In genomic region chr19:14505488-14506239, GRCh38 we compare ENCODE assay signal across 8 cellular contexts. TPM values are rescaled to one million over a fixed set of nuclear protein-coding genes. Genes with fewer than 3 reads are reported as not detected.
DNase-seq lines count a peak whose midpoint lies in the region; ATAC-seq and TF ChIP-seq lines count a peak whose summit lies in the region.

No MANE protein-coding gene starts in this region.

- no peaks in the 10 kb centered on the region for H4K20me1 ChIP-seq in osteoblast (ENCODE audit: insufficient read depth, low read length)

- TF ChIP-seq POLR2A in vagina (IDR thresholded peaks at IDR 0.05), result no peak

- H2AFZ ChIP-seq in osteoblast (ENCODE audit: low read length), result peak overlapping the region; percentile 67

- H3K9me3 ChIP-seq in osteoblast (ENCODE audit: low read depth, low read length), result no peaks in the 10 kb centered on the region
- no peaks in the 10 kb centered on the region for H3K9me3 ChIP-seq in vagina

- intact Hi-C loops in vagina (cut with DNase I), result no loop called here

- DNase-seq in NCI-H345 (lab: John Stamatoyannopoulos, UW) (peak; percentile 26), NCI-H345 treated with DMSO at 0.1 percent for 48 hours (lab: John Stamatoyannopoulos, UW; ENCODE audit: unreplicated experiment) (no peak), NOMO-1 treated with dmso at 0.1 percent for 144 hours (lab: John Stamatoyannopoulos, UW; ENCODE audit: unreplicated experiment) (peak; percentile 13), activated T-cell treated with anti-CD3 and anti-CD28 coated beads for 4 hours (peak; percentile 57), fibroblast of gingiva (ENCODE audit: low read depth) (peak; percentile 45), osteoblast (ENCODE audit: insufficient read length, low spot score, missing footprints) (peak; percentile 93), vagina (ENCODE audit: extremely low spot score in 2 of 2) (no peak)

- peak overlapping the region; percentile 39 for H3K4me2 ChIP-seq in osteoblast (ENCODE audit: insufficient read depth, low read length)

- H3K4me3 ChIP-seq in osteoblast (ENCODE audit: insufficient read depth, low read length), result no peak overlapping the region
- H3K4me3 ChIP-seq in vagina, result no peak overlapping the region

- no peaks in the 10 kb centered on the region for H3K27me3 ChIP-seq in osteoblast (ENCODE audit: insufficient read depth, low read length)
- no peaks in the 10 kb centered on the region for H3K27me3 ChIP-seq in vagina

- H3K4me1 ChIP-seq in osteoblast (ENCODE audit: insufficient read depth, low read length), result peaks cover 38% of the 10 kb centered on the region
- H3K4me1 ChIP-seq in vagina, result no peaks in the 10 kb centered on the region

- H3K79me2 ChIP-seq in osteoblast (ENCODE audit: insufficient read depth, low read length), result no peaks in the 10 kb centered on the region

- TF ChIP-seq CTCF in osteoblast (IDR thresholded peaks at IDR 0.05; ENCODE audit: extremely low read depth, low read depth, low read length), result peak; percentile 73
- peak; percentile 6 to 44 (median 23) for TF ChIP-seq CTCF in vagina (IDR thresholded peaks at IDR 0.05)

- H3K27ac ChIP-seq in osteoblast (ENCODE audit: low read depth, low read length) (peak overlapping the region; percentile 79), vagina (peak overlapping the region; percentile 77)

- no peak for ATAC-seq in GM18858 (IDR thresholded peaks at IDR 0.05; ENCODE audit: unreplicated experiment)

- H3K36me3 ChIP-seq in osteoblast (ENCODE audit: insufficient read depth, low read length) (no peaks in the 10 kb centered on the region), vagina (no peaks in the 10 kb centered on the region)

RNA-seq across cellular contexts. Expression of gene GIPC1, which starts 9.7 kb away (rescaled TPM):
- 114 and 115 TPM in 2 replicates for total RNA-seq in osteoblast
- total RNA-seq in vagina, result 81.0 TPM

RNA-seq across cellular contexts. Expression of gene DNAJB1, which starts 12.5 kb away (rescaled TPM):
- total RNA-seq in osteoblast (65.1 and 70.9 TPM in 2 replicates), vagina (164 TPM)

RNA-seq across cellular contexts. Expression of gene TECR, which starts 23.7 kb away (rescaled TPM):
- total RNA-seq in osteoblast (40.1 and 41.6 TPM in 2 replicates), vagina (110 TPM)

RNA-seq across cellular contexts. Expression of gene PTGER1, which starts 30.5 kb away (rescaled TPM):
- total RNA-seq in osteoblast (0.72 and 0.88 TPM in 2 replicates), vagina (not detected)

Comparison
In these comparisons a context has a peak if more than half of its experiments do, and no peak if none do; other contexts are left out.
1. DNase-seq: peak in NCI-H345 (single experiment), NOMO-1 treated with dmso at 0.1 percent for 144 hours (single experiment), activated T-cell treated with anti-CD3 and anti-CD28 coated beads for 4 hours (single experiment), fibroblast of gingiva (single experiment) and osteoblast (single experiment); none in NCI-H345 treated with DMSO at 0.1 percent for 48 hours (single experiment) and vagina (0 of 2).